Comparison of ENCODE assay signal across 11 cellular contexts in the genomic region with DNA sequence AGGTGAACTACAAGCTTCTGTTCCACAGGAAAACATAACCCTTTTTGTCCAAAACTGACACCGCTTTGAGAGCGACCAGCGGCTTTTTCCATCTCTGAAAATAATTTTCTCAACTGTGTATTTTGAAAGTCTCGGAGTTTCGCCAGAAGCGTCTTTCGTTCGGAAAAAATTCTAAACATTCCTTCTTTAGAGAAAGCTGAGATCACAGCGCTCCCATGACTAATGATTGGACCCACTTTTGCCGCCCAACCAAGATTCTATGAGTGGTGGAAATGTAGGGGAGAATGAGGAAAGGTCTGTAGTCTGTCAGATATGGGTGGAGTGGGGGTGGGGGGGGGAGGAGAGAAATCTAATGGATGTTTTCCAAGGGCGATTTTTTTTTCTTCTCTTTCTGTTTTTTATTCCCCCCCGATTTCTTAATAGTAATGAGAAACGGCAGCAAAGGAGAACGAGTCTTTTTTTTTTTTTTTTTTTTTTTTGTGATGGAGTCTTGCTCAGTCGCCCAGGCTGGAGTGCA.
"Had no signal": no experiment of that assay in that cellular context is flagged by ENCODE, and none has a peak within 500 bp of the region (broad histone marks: within the 10 kb centered on the region; RNA-seq: fewer than 3 reads in every experiment).

No MANE protein-coding gene starts in this region.

- H3K9me3 ChIP-seq: testis had no signal

- H3K27me3 ChIP-seq: testis had no signal

- H3K27ac ChIP-seq: spleen, stomach, testis had no signal

- H3K4me1 ChIP-seq: spleen, stomach, testis had no signal

- H3K4me3 ChIP-seq: lung, spleen, stomach had no signal

- H3K36me3 ChIP-seq: spleen, stomach had no signal

- DNase-seq: activated CD4-positive, alpha-beta T cell treated with anti-CD3 and anti-CD28 coated beads, Interleukin-2, amount 50 U/mL, for 4 hours; activated CD8-positive, alpha-beta memory T cell treated with anti-CD3 and anti-CD28 coated beads, Interleukin-2, amount 10 ng/mL, durations not matched to agents 7 days and 5 days; activated T-cell treated with anti-CD3 and anti-CD28 coated beads, Interleukin-2, amount 50 U/mL, for 1 hour; aorta; midbrain; spleen; stimulated activated CD4-positive, alpha-beta T cell treated with anti-CD3 and anti-CD28 coated beads, Interleukin-1b, Interleukin-23, amount 100 ng/mL, for 48 hours; stomach; T1000; testis had no signal
